8 cellular contexts compared by ENCODE assay signal in the genomic region with DNA sequence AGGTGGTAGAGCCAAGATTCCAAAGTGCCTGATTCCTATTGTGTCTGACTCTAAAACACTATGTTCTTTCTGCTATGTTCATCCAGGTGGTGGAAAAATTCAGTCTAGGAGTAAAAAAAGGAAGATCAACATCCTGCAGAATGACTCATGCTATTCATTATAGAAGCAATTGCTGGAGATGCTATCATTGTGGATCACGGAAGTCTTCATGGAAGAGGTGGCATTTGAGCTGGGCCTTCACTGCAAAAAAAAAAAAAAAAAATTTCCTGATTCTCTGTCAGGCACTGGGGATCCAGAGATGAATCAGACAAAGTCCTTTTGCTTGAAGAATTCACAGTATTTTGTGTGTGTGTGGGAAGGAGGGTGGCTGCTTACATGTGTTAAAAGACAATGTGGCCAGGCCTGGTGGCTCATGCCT. TPM values are rescaled to one million over a fixed set of nuclear protein-coding genes. Genes with fewer than 3 reads are reported as not detected.
A peak's percentile ranks its signal among the peaks of the same experiment; 100 is the strongest.
DNase-seq lines count a peak whose midpoint lies in the region; FAIRE-seq and TF ChIP-seq lines count a peak whose summit lies in the region.

No MANE protein-coding gene starts in this region.

- no peak for TF ChIP-seq CTCF in tibial artery (IDR thresholded peaks at IDR 0.05)

- peaks cover 13% of the 10 kb centered on the region for H3K4me1 Mint-ChIP-seq in activated naive CD4-positive, alpha-beta T cell treated with anti-CD3 and anti-CD28 coated beads for 36 hours (ENCODE audit: low read depth)
- H3K4me1 Mint-ChIP-seq in activated naive CD8-positive, alpha-beta T cell treated with anti-CD3 and anti-CD28 coated beads for 36 hours: peaks cover 11% of the 10 kb centered on the region

- no peak for FAIRE-seq in HTR-8/SVneo (lab: Jason Lieb, UNC)

- CTCF ChIA-PET in activated naive CD4-positive, alpha-beta T cell treated with anti-CD3 and anti-CD28 coated beads for 36 hours (lab: Charles Lee): interaction anchor here (0.6 to 2.8 kb wide), 5 partner anchors 11 to 881 kb away, joined by 3 to 12 read pairs (median 4); no protein-coding TSS in a partner anchor

- H3K36me3 Mint-ChIP-seq in activated naive CD4-positive, alpha-beta T cell treated with anti-CD3 and anti-CD28 coated beads for 36 hours (ENCODE audit: low read depth): no peaks in the 10 kb centered on the region
- peaks cover 3% of the 10 kb centered on the region for H3K36me3 Mint-ChIP-seq in activated naive CD8-positive, alpha-beta T cell treated with anti-CD3 and anti-CD28 coated beads for 36 hours

- H3K27me3 ChIP-seq in tibial artery: no peaks in the 10 kb centered on the region

- H3K27ac ChIP-seq in tibial artery: peak overlapping the region; percentile 91 to 94

- no peaks in the 10 kb centered on the region for H3K27me3 Mint-ChIP-seq in activated naive CD4-positive, alpha-beta T cell treated with anti-CD3 and anti-CD28 coated beads for 36 hours (ENCODE audit: low read depth)
- no peaks in the 10 kb centered on the region for H3K27me3 Mint-ChIP-seq in activated naive CD8-positive, alpha-beta T cell treated with anti-CD3 and anti-CD28 coated beads for 36 hours

- no peak overlapping the region for H3K4me3 Mint-ChIP-seq in activated naive CD4-positive, alpha-beta T cell treated with anti-CD3 and anti-CD28 coated beads for 36 hours
- no peak overlapping the region for H3K4me3 Mint-ChIP-seq in activated naive CD8-positive, alpha-beta T cell treated with anti-CD3 and anti-CD28 coated beads for 36 hours

- intact Hi-C loops in activated naive CD4-positive, alpha-beta T cell treated with anti-CD3 and anti-CD28 coated beads for 36 hours (cut with micrococcal nuclease): loop anchor here (1.0 to 10.0 kb wide), 5 partner anchors 40 to 631 kb away; partner anchors contain the start of genes DGAT2, GVQW3, RPS3 and THAP12
- intact Hi-C loops in tibial artery (cut with DNase I; ENCODE audit: low total_unique reads): no loop called here

- DNase-seq in activated naive CD4-positive, alpha-beta T cell treated with anti-CD3 and anti-CD28 coated beads for 36 hours: no peak
- DNase-seq in activated naive CD4-positive, alpha-beta T cell (lab: John Stamatoyannopoulos, UW): no peak
- DNase-seq in activated naive CD8-positive, alpha-beta T cell treated with anti-CD3 and anti-CD28 coated beads for 36 hours: no peak
- DNase-seq in kidney glomerular epithelial cell (lab: John Stamatoyannopoulos, UW) (peak; percentile 20), tibial artery (no peak), HTR-8/SVneo (ENCODE audit: insufficient read length, low spot score) (no peak), NCI-H345 treated with DMSO at 0.1 percent for 48 hours (lab: John Stamatoyannopoulos, UW; ENCODE audit: unreplicated experiment) (no peak), COLO668 (lab: John Stamatoyannopoulos, UW; ENCODE audit: unreplicated experiment) (no peak)

- H3K36me3 ChIP-seq in tibial artery: no peaks in the 10 kb centered on the region

- peak overlapping the region; percentile 87 to 91 for H3K4me3 ChIP-seq in tibial artery

- peaks cover 0 to 34% (median 11%) of the 10 kb centered on the region in 4 donors for H3K4me1 ChIP-seq in tibial artery

- H3K9me3 ChIP-seq in tibial artery: no peaks in the 10 kb centered on the region

- peak overlapping the region; percentile 51 for H3K27ac Mint-ChIP-seq in activated naive CD4-positive, alpha-beta T cell treated with anti-CD3 and anti-CD28 coated beads for 36 hours
- peak overlapping the region; percentile 57 for H3K27ac Mint-ChIP-seq in activated naive CD8-positive, alpha-beta T cell treated with anti-CD3 and anti-CD28 coated beads for 36 hours

- no peaks in the 10 kb centered on the region for H3K9me3 Mint-ChIP-seq in activated naive CD4-positive, alpha-beta T cell treated with anti-CD3 and anti-CD28 coated beads for 36 hours
- no peaks in the 10 kb centered on the region for H3K9me3 Mint-ChIP-seq in activated naive CD8-positive, alpha-beta T cell treated with anti-CD3 and anti-CD28 coated beads for 36 hours

RNA-seq across cellular contexts. Expression of gene UVRAG, which starts 1.4 kb away (rescaled TPM):
- 10 to 100 TPM; 15.9 to 18.3 TPM for total RNA-seq in activated naive CD4-positive, alpha-beta T cell treated with anti-CD3 and anti-CD28 coated beads for 36 hours
- 10 to 100 TPM; 16.8 to 17.7 TPM for total RNA-seq in activated naive CD8-positive, alpha-beta T cell treated with anti-CD3 and anti-CD28 coated beads for 36 hours

RNA-seq across cellular contexts. Expression of gene DGAT2, which starts 45.1 kb away (rescaled TPM):
- total RNA-seq in activated naive CD4-positive, alpha-beta T cell treated with anti-CD3 and anti-CD28 coated beads for 36 hours: 1 to 10 TPM; 3.4 to 4.2 TPM
- total RNA-seq in activated naive CD8-positive, alpha-beta T cell treated with anti-CD3 and anti-CD28 coated beads for 36 hours: 1 to 10 TPM; 1.6 to 1.9 TPM
